1 cellular context compared by ENCODE assay signal in genomic region chr6:13135152-13135551, GRCh38.
TF ChIP-seq lines count a peak whose summit lies in the region.

No MANE protein-coding gene starts in this region.

TF ChIP-seq in K562, 482 proteins besides CTCF, POLR2A, EP300 and RAD21 (continued from another document):
- TF ChIP-seq SNRNP70 (optimal IDR thresholded peaks at IDR 0.05; ENCODE audit: low read depth, low read length) (no peak), LEF1 (IDR thresholded peaks at IDR 0.05) (no peak), ARID1B (IDR thresholded peaks at IDR 0.05) (no peak), NR0B1 (IDR thresholded peaks at IDR 0.05; ENCODE audit: partially characterized antibody) (no peak), SFPQ (IDR thresholded peaks at IDR 0.05; ENCODE audit: low read depth, low read length) (no peak)
TF ChIP-seq in K562: peak in this region for 0.
